17 cellular contexts compared by ENCODE assay signal in genomic region chr18:77009675-77010074, GRCh38.
A peak's percentile ranks its signal among the peaks of the same experiment; 100 is the strongest.
DNase-seq lines count a peak whose midpoint lies in the region; ATAC-seq and TF ChIP-seq lines count a peak whose summit lies in the region.
"Had no signal": no experiment of that assay in that cellular context is flagged by ENCODE, and none has a peak within 500 bp of the region (broad histone marks: within the 10 kb centered on the region; RNA-seq: fewer than 3 reads in every experiment).

No MANE protein-coding gene starts in this region.

- no peaks in the 10 kb centered on the region for H3K9me3 ChIP-seq in testis
- H3K9me3 ChIP-seq: MG63 had no signal

- H3K9me3 Mint-ChIP-seq in activated naive CD4-positive, alpha-beta T cell treated with anti-CD3 and anti-CD28 coated beads, Interleukin-2, amount 50 U/mL, for 24 hours: no peaks in the 10 kb centered on the region
- no peaks in the 10 kb centered on the region for H3K9me3 Mint-ChIP-seq in activated naive CD4-positive, alpha-beta T cell treated with anti-CD3 and anti-CD28 coated beads, Interleukin-2, amount 10 ng/mL, durations not matched to agents 7 days and 5 days
- H3K9me3 Mint-ChIP-seq in WTC11 (no peaks in the 10 kb centered on the region), natural killer cell (no peaks in the 10 kb centered on the region)
- H3K9me3 Mint-ChIP-seq in stimulated activated naive B cell treated with anti-CD40 and anti-IgM and Interleukin-4, amounts not matched to agents 10 μg/mL and 1 μg/mL and 100 μg/mL, for 72 hours: no peaks in the 10 kb centered on the region

- H3K4me1 Mint-ChIP-seq in activated naive CD4-positive, alpha-beta T cell treated with anti-CD3 and anti-CD28 coated beads, Interleukin-2, amount 50 U/mL, for 24 hours: peaks cover 19% of the 10 kb centered on the region
- H3K4me1 Mint-ChIP-seq in activated naive CD4-positive, alpha-beta T cell treated with anti-CD3 and anti-CD28 coated beads, Interleukin-2, amount 10 ng/mL, durations not matched to agents 7 days and 5 days: peaks cover 18% of the 10 kb centered on the region
- H3K4me1 Mint-ChIP-seq in WTC11: peaks cover 43% of the 10 kb centered on the region
- peaks cover 73 to 78% of the 10 kb centered on the region in 2 donors for H3K4me1 Mint-ChIP-seq in natural killer cell
- H3K4me1 Mint-ChIP-seq in stimulated activated naive B cell treated with anti-CD40 and anti-IgM and Interleukin-4, amounts not matched to agents 10 μg/mL and 1 μg/mL and 100 μg/mL, for 72 hours: peaks cover 19 to 43% of the 10 kb centered on the region in 2 donors

- no peak overlapping the region for H3K4me3 Mint-ChIP-seq in activated naive CD4-positive, alpha-beta T cell treated with anti-CD3 and anti-CD28 coated beads, Interleukin-2, amount 50 U/mL, for 24 hours
- H3K4me3 Mint-ChIP-seq in activated naive CD4-positive, alpha-beta T cell treated with anti-CD3 and anti-CD28 coated beads, Interleukin-2, amount 10 ng/mL, durations not matched to agents 7 days and 5 days: no peak overlapping the region
- H3K4me3 Mint-ChIP-seq in WTC11 (no peak overlapping the region), natural killer cell (peak overlapping the region; percentile 3)
- H3K4me3 Mint-ChIP-seq in stimulated activated naive B cell treated with anti-CD40 and anti-IgM and Interleukin-4, amounts not matched to agents 10 μg/mL and 1 μg/mL and 100 μg/mL, for 72 hours: no peak overlapping the region

- CTCF ChIA-PET in activated naive CD4-positive, alpha-beta T cell treated with anti-CD3 and anti-CD28 coated beads, Interleukin-2, amount 10 ng/mL, durations not matched to agents 7 days and 5 days (lab: Charles Lee): interaction anchor here (1.0 to 1.8 kb wide), 4 partner anchors 10 to 202 kb away, joined by 3 to 4 read pairs (median 4); no protein-coding TSS in a partner anchor
- CTCF ChIA-PET in WTC11 (lab: Charles Lee): interaction anchor here (2.1 kb wide), 1 partner anchor 9 kb away, joined by 9 read pairs; no protein-coding TSS in a partner anchor

- no peaks in the 10 kb centered on the region for H3K27me3 ChIP-seq in testis
- H3K27me3 ChIP-seq: MG63 had no signal

- DNase-seq in activated naive CD4-positive, alpha-beta T cell treated with anti-CD3 and anti-CD28 coated beads, Interleukin-2, amount 10 ng/mL, durations not matched to agents 7 days and 5 days: no peak
- DNase-seq in WTC11 (ENCODE audit: low spot score): no peak
- DNase-seq in natural killer cell: no peak
- peak; percentile 10 for DNase-seq in testis
- DNase-seq in DMS 273 (lab: John Stamatoyannopoulos, UW; ENCODE audit: unreplicated experiment): no peak
- no peak for DNase-seq in stimulated activated naive B cell treated with anti-CD40 and anti-IgM and Interleukin-4, amounts not matched to agents 10 μg/mL and 1 μg/mL and 100 μg/mL, for 72 hours
- DNase-seq in HCEC 1CT: no peak
- DNase-seq: C1 segment of cervical spinal cord, DMS153, IMR-90, Karpas-422, MG63, NCI-H1092, NCI-H1694, NCI-H524 treated with DMSO at 0.1 percent for 48 hours had no signal

- peak overlapping the region; percentile 82 for H3K27ac Mint-ChIP-seq in activated naive CD4-positive, alpha-beta T cell treated with anti-CD3 and anti-CD28 coated beads, Interleukin-2, amount 50 U/mL, for 24 hours
- no peak overlapping the region for H3K27ac Mint-ChIP-seq in activated naive CD4-positive, alpha-beta T cell treated with anti-CD3 and anti-CD28 coated beads, Interleukin-2, amount 10 ng/mL, durations not matched to agents 7 days and 5 days
- peak overlapping the region; percentile 44 for H3K27ac Mint-ChIP-seq in WTC11
- peak overlapping the region; percentile 86 for H3K27ac Mint-ChIP-seq in natural killer cell
- no peak overlapping the region for H3K27ac Mint-ChIP-seq in stimulated activated naive B cell treated with anti-CD40 and anti-IgM and Interleukin-4, amounts not matched to agents 10 μg/mL and 1 μg/mL and 100 μg/mL, for 72 hours

- no peaks in the 10 kb centered on the region for H3K27me3 Mint-ChIP-seq in activated naive CD4-positive, alpha-beta T cell treated with anti-CD3 and anti-CD28 coated beads, Interleukin-2, amount 50 U/mL, for 24 hours
- no peaks in the 10 kb centered on the region for H3K27me3 Mint-ChIP-seq in activated naive CD4-positive, alpha-beta T cell treated with anti-CD3 and anti-CD28 coated beads, Interleukin-2, amount 10 ng/mL, durations not matched to agents 7 days and 5 days
- H3K27me3 Mint-ChIP-seq in WTC11 (ENCODE audit: low read depth) (no peaks in the 10 kb centered on the region), natural killer cell (ENCODE audit: low read depth in 2 of 2) (no peaks in the 10 kb centered on the region)
- H3K27me3 Mint-ChIP-seq in stimulated activated naive B cell treated with anti-CD40 and anti-IgM and Interleukin-4, amounts not matched to agents 10 μg/mL and 1 μg/mL and 100 μg/mL, for 72 hours: no peaks in the 10 kb centered on the region

- no peak for TF ChIP-seq POLR2A in testis (IDR thresholded peaks at IDR 0.05)

- 84 to 90% methylated on average over 3 to 19 of the region's 19 CpGs for WGBS in testis, 2 donors

- ATAC-seq in WTC11 (no peak), natural killer cell (no peak)
- no peak for ATAC-seq in stimulated activated naive B cell treated with anti-CD40 and anti-IgM and Interleukin-4, amounts not matched to agents 10 μg/mL and 1 μg/mL and 100 μg/mL, for 72 hours (replicated peaks)
- ATAC-seq: Panc1 had no signal

- H3K4me3 ChIP-seq in testis: no peak overlapping the region
- H3K4me3 ChIP-seq: MG63 had no signal

- H3K36me3 ChIP-seq in testis (ENCODE audit: low read depth, missing control alignments): no peaks in the 10 kb centered on the region
- H3K36me3 ChIP-seq: MG63 had no signal

- POLR2A ChIA-PET in WTC11 (lab: Charles Lee): interaction anchor here (1.0 to 1.2 kb wide), 2 partner anchors 11 to 44 kb away, joined by 3 read pairs; no protein-coding TSS in a partner anchor

- TF ChIP-seq CTCF in WTC11 (IDR thresholded peaks at IDR 0.05) (no peak), natural killer cell (IDR thresholded peaks at IDR 0.05) (no peak), testis (IDR thresholded peaks at IDR 0.05) (no peak)

- H3K36me3 Mint-ChIP-seq in activated naive CD4-positive, alpha-beta T cell treated with anti-CD3 and anti-CD28 coated beads, Interleukin-2, amount 50 U/mL, for 24 hours: peaks cover 3% of the 10 kb centered on the region
- peaks cover 46% of the 10 kb centered on the region for H3K36me3 Mint-ChIP-seq in activated naive CD4-positive, alpha-beta T cell treated with anti-CD3 and anti-CD28 coated beads, Interleukin-2, amount 10 ng/mL, durations not matched to agents 7 days and 5 days
- H3K36me3 Mint-ChIP-seq in WTC11: no peaks in the 10 kb centered on the region
- peaks cover 8% of the 10 kb centered on the region for H3K36me3 Mint-ChIP-seq in natural killer cell
- H3K36me3 Mint-ChIP-seq in stimulated activated naive B cell treated with anti-CD40 and anti-IgM and Interleukin-4, amounts not matched to agents 10 μg/mL and 1 μg/mL and 100 μg/mL, for 72 hours: peaks cover 28 to 48% of the 10 kb centered on the region in 2 donors

- peaks cover 9% of the 10 kb centered on the region for H3K4me1 ChIP-seq in testis

- intact Hi-C loops in natural killer cell (cut with micrococcal nuclease) (no loop called here), testis (cut with DNase I; ENCODE audit: low total_unique reads) (loop anchor here (10.0 kb wide), 1 partner anchor 45 kb away; no protein-coding TSS in a partner anchor)

- no peak overlapping the region for H3K27ac ChIP-seq in testis

TF ChIP-seq in WTC11, 78 proteins besides CTCF, POLR2A, EP300 and RAD21 (continues in another document):
- TF ChIP-seq, protein P1, sequence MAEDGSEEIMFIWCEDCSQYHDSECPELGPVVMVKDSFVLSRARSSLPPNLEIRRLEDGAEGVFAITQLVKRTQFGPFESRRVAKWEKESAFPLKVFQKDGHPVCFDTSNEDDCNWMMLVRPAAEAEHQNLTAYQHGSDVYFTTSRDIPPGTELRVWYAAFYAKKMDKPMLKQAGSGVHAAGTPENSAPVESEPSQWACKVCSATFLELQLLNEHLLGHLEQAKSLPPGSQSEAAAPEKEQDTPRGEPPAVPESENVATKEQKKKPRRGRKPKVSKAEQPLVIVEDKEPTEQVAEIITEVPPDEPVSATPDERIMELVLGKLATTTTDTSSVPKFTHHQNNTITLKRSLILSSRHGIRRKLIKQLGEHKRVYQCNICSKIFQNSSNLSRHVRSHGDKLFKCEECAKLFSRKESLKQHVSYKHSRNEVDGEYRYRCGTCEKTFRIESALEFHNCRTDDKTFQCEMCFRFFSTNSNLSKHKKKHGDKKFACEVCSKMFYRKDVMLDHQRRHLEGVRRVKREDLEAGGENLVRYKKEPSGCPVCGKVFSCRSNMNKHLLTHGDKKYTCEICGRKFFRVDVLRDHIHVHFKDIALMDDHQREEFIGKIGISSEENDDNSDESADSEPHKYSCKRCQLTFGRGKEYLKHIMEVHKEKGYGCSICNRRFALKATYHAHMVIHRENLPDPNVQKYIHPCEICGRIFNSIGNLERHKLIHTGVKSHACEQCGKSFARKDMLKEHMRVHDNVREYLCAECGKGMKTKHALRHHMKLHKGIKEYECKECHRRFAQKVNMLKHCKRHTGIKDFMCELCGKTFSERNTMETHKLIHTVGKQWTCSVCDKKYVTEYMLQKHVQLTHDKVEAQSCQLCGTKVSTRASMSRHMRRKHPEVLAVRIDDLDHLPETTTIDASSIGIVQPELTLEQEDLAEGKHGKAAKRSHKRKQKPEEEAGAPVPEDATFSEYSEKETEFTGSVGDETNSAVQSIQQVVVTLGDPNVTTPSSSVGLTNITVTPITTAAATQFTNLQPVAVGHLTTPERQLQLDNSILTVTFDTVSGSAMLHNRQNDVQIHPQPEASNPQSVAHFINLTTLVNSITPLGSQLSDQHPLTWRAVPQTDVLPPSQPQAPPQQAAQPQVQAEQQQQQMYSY (CRISPR knock-in tag; IDR thresholded peaks at IDR 0.05): no peak
- no peak for TF ChIP-seq ZBTB21 (CRISPR knock-in tag; IDR thresholded peaks at IDR 0.05; ENCODE audit: borderline replicate concordance)
- TF ChIP-seq ATF3 (CRISPR knock-in tag; conservative IDR thresholded peaks at IDR 0.05): no peak
- no peak for TF ChIP-seq SP1 (CRISPR knock-in tag; conservative IDR thresholded peaks at IDR 0.05)
- TF ChIP-seq ZNF219 (CRISPR knock-in tag; IDR thresholded peaks at IDR 0.05; ENCODE audit: borderline replicate concordance): no peak

Comparison
In these comparisons a context has a peak if more than half of its experiments do, and no peak if none do; other contexts are left out.
1. H3K27ac Mint-ChIP-seq: peak in activated naive CD4-positive, alpha-beta T cell treated with anti-CD3 and anti-CD28 coated beads, Interleukin-2, amount 50 U/mL, for 24 hours (single experiment), WTC11 (single experiment) and natural killer cell (2 of 2); none in activated naive CD4-positive, alpha-beta T cell treated with anti-CD3 and anti-CD28 coated beads, Interleukin-2, amount 10 ng/mL, durations not matched to agents 7 days and 5 days (single experiment) and stimulated activated naive B cell treated with anti-CD40 and anti-IgM and Interleukin-4, amounts not matched to agents 10 μg/mL and 1 μg/mL and 100 μg/mL, for 72 hours (single experiment).